ENCODE assay signal across 24 cellular contexts in the genomic region with DNA sequence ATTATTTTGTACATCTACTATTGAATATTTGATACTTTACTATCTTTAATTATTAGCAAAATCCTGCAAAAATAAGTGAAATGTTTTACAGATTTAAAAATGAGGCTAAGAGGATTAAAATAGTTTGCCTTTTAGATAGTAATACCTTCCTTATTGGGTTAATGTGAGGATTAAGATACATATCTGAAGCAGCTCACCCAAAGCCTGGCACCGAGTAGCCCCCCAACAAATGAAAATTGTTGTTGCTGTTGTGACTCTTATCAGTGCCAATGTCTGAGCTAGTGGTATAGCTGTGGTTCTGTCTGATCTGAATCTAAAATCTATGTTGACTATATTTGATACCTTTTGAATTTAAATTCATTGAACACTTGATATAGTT. TPM values are rescaled to one million over a fixed set of nuclear protein-coding genes. Genes with fewer than 3 reads are reported as not detected.
"Had no signal": no experiment of that assay in that cellular context is flagged by ENCODE, and none has a peak within 500 bp of the region (broad histone marks: within the 10 kb centered on the region; RNA-seq: fewer than 3 reads in every experiment).

No MANE protein-coding gene starts in this region.

- H3K4me1 ChIP-seq: parathyroid adenoma, spleen, uterus had no signal

- FAIRE-seq: bronchial epithelial cell had no signal

- DNase-seq: activated B cell treated with CpG ODN at 0.5 μM for 24 hours; activated CD4-positive, alpha-beta T cell treated with anti-CD3 and anti-CD28 coated beads, Interleukin-2, amount 50 U/mL, for 1 hour; activated CD8-positive, alpha-beta memory T cell treated with anti-CD3 and anti-CD28 coated beads, Interleukin-2, amount 10 ng/mL, durations not matched to agents 7 days and 5 days; activated CD8-positive, alpha-beta T cell treated with anti-CD3 and anti-CD28 coated beads, Interleukin-2, amount 10 ng/mL, durations not matched to agents 7 days and 5 days; activated naive CD8-positive, alpha-beta T cell treated with anti-CD3 and anti-CD28 coated beads, Interleukin-2, amount 50 U/mL, for 24 hours; activated T-cell treated with anti-CD3 and anti-CD28 coated beads, Interleukin-2, amount 50 U/mL, for 48 hours; amygdala; dermis blood vessel endothelial cell; effector CD4-positive, alpha-beta T cell; esophagus squamous epithelium; left ventricle myocardium inferior; naive B cell; occipital lobe; psoas muscle; spleen; stimulated activated naive CD4-positive, alpha-beta T cell; T-helper 2 cell; transverse colon; uterus had no signal

- ATAC-seq: activated CD8-positive, alpha-beta memory T cell treated with anti-CD3 and anti-CD28 coated beads, Interleukin-2, amount 10 ng/mL, durations not matched to agents 7 days and 5 days; activated CD8-positive, alpha-beta T cell treated with anti-CD3 and anti-CD28 coated beads, Interleukin-2, amount 10 ng/mL, durations not matched to agents 7 days and 5 days; activated naive CD8-positive, alpha-beta T cell treated with anti-CD3 and anti-CD28 coated beads, Interleukin-2, amount 50 U/mL, for 24 hours had no signal

- H3K27ac ChIP-seq: epithelial cell of prostate, esophagus squamous epithelium, left ventricle myocardium inferior, parathyroid adenoma, psoas muscle, right atrium auricular region, spleen, transverse colon, uterus had no signal

- H3K9me3 ChIP-seq: esophagus squamous epithelium, left ventricle myocardium inferior, psoas muscle, right atrium auricular region, spleen, transverse colon, uterus had no signal

- H3K4me3 ChIP-seq: esophagus squamous epithelium, left ventricle myocardium inferior, psoas muscle, right atrium auricular region, spleen, transverse colon, uterus had no signal

- H3K27me3 ChIP-seq: esophagus squamous epithelium, right atrium auricular region, spleen, transverse colon, uterus had no signal

- H3K36me3 ChIP-seq: esophagus squamous epithelium, left ventricle myocardium inferior, right atrium auricular region, spleen, transverse colon, uterus had no signal

RNA-seq across cellular contexts. Expression of gene GULP1, which starts 34.6 kb away (rescaled TPM):
- total RNA-seq: activated B cell treated with CpG ODN at 0.5 μM for 24 hours; activated CD8-positive, alpha-beta memory T cell treated with anti-CD3 and anti-CD28 coated beads, Interleukin-2, amount 10 ng/mL, durations not matched to agents 7 days and 5 days; activated CD8-positive, alpha-beta T cell treated with anti-CD3 and anti-CD28 coated beads, Interleukin-2, amount 10 ng/mL, durations not matched to agents 7 days and 5 days; activated T-helper 2 cell treated with anti-CD3 and anti-CD28 coated beads, Interferon-gamma antibody, Interleukin-2, Interleukin-4, amounts not matched to agents 10 μg/mL and 5 μg/mL and 100 μg/mL, durations not matched to agents 14 hours and 24 hours and 36 hours had no signal
